Comparison of ENCODE assay signal across 2 cellular contexts in the genomic region with DNA sequence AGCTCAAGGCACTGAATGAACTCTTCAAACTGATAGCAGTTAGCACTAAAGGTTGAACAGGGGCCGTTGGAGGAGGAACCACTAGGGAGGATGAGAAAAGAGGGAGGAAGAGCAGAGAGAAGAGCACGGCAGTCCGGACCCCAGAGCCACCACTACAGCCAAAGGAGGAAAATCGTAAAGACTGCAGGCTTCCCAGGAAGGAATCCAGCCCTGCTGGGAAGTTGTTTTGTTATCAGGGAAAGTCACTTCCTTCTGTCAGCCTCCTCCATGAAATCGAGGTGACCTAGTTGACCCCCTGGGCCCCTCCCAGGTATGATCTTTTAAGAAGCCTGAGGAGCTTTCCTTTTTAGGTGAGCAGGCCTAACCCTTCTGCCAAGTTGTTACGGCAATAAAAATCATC.
TF ChIP-seq lines count a peak whose summit lies in the region.

No MANE protein-coding gene starts in this region.

TF ChIP-seq in GM23338, 12 proteins besides CTCF, POLR2A, EP300 and RAD21:
- TF ChIP-seq, protein P1, sequence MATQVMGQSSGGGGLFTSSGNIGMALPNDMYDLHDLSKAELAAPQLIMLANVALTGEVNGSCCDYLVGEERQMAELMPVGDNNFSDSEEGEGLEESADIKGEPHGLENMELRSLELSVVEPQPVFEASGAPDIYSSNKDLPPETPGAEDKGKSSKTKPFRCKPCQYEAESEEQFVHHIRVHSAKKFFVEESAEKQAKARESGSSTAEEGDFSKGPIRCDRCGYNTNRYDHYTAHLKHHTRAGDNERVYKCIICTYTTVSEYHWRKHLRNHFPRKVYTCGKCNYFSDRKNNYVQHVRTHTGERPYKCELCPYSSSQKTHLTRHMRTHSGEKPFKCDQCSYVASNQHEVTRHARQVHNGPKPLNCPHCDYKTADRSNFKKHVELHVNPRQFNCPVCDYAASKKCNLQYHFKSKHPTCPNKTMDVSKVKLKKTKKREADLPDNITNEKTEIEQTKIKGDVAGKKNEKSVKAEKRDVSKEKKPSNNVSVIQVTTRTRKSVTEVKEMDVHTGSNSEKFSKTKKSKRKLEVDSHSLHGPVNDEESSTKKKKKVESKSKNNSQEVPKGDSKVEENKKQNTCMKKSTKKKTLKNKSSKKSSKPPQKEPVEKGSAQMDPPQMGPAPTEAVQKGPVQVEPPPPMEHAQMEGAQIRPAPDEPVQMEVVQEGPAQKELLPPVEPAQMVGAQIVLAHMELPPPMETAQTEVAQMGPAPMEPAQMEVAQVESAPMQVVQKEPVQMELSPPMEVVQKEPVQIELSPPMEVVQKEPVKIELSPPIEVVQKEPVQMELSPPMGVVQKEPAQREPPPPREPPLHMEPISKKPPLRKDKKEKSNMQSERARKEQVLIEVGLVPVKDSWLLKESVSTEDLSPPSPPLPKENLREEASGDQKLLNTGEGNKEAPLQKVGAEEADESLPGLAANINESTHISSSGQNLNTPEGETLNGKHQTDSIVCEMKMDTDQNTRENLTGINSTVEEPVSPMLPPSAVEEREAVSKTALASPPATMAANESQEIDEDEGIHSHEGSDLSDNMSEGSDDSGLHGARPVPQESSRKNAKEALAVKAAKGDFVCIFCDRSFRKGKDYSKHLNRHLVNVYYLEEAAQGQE (IDR thresholded peaks at IDR 0.05; ENCODE audit: unreplicated experiment), result no peak
- TF ChIP-seq EZH2phosphoT487 (IDR thresholded peaks at IDR 0.05; ENCODE audit: unreplicated experiment), result no peak
- TF ChIP-seq, protein P2, sequence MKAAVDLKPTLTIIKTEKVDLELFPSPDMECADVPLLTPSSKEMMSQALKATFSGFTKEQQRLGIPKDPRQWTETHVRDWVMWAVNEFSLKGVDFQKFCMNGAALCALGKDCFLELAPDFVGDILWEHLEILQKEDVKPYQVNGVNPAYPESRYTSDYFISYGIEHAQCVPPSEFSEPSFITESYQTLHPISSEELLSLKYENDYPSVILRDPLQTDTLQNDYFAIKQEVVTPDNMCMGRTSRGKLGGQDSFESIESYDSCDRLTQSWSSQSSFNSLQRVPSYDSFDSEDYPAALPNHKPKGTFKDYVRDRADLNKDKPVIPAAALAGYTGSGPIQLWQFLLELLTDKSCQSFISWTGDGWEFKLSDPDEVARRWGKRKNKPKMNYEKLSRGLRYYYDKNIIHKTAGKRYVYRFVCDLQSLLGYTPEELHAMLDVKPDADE (IDR thresholded peaks at IDR 0.05), result no peak
- TF ChIP-seq, protein P3, sequence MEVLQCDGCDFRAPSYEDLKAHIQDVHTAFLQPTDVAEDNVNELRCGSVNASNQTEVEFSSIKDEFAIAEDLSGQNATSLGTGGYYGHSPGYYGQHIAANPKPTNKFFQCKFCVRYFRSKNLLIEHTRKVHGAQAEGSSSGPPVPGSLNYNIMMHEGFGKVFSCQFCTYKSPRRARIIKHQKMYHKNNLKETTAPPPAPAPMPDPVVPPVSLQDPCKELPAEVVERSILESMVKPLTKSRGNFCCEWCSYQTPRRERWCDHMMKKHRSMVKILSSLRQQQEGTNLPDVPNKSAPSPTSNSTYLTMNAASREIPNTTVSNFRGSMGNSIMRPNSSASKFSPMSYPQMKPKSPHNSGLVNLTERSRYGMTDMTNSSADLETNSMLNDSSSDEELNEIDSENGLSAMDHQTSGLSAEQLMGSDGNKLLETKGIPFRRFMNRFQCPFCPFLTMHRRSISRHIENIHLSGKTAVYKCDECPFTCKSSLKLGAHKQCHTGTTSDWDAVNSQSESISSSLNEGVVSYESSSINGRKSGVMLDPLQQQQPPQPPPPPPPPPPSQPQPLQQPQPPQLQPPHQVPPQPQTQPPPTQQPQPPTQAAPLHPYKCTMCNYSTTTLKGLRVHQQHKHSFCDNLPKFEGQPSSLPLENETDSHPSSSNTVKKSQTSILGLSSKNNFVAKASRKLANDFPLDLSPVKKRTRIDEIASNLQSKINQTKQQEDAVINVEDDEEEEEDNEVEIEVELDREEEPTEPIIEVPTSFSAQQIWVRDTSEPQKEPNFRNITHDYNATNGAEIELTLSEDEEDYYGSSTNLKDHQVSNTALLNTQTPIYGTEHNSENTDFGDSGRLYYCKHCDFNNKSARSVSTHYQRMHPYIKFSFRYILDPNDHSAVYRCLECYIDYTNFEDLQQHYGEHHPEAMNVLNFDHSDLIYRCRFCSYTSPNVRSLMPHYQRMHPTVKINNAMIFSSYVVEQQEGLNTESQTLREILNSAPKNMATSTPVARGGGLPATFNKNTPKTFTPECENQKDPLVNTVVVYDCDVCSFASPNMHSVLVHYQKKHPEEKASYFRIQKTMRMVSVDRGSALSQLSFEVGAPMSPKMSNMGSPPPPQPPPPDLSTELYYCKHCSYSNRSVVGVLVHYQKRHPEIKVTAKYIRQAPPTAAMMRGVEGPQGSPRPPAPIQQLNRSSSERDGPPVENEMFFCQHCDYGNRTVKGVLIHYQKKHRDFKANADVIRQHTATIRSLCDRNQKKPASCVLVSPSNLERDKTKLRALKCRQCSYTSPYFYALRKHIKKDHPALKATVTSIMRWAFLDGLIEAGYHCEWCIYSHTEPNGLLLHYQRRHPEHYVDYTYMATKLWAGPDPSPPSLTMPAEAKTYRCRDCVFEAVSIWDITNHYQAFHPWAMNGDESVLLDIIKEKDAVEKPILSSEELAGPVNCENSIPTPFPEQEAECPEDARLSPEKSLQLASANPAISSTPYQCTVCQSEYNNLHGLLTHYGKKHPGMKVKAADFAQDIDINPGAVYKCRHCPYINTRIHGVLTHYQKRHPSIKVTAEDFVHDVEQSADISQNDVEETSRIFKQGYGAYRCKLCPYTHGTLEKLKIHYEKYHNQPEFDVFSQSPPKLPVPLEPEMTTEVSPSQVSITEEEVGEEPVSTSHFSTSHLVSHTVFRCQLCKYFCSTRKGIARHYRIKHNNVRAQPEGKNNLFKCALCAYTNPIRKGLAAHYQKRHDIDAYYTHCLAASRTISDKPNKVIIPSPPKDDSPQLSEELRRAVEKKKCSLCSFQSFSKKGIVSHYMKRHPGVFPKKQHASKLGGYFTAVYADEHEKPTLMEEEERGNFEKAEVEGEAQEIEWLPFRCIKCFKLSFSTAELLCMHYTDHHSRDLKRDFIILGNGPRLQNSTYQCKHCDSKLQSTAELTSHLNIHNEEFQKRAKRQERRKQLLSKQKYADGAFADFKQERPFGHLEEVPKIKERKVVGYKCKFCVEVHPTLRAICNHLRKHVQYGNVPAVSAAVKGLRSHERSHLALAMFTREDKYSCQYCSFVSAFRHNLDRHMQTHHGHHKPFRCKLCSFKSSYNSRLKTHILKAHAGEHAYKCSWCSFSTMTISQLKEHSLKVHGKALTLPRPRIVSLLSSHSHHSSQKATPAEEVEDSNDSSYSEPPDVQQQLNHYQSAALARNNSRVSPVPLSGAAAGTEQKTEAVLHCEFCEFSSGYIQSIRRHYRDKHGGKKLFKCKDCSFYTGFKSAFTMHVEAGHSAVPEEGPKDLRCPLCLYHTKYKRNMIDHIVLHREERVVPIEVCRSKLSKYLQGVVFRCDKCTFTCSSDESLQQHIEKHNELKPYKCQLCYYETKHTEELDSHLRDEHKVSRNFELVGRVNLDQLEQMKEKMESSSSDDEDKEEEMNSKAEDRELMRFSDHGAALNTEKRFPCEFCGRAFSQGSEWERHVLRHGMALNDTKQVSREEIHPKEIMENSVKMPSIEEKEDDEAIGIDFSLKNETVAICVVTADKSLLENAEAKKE (CRISPR knock-in tag; IDR thresholded peaks at IDR 0.05), result no peak
- TF ChIP-seq STAT1 (IDR thresholded peaks at IDR 0.05; ENCODE audit: unreplicated experiment), result no peak
- no peak for TF ChIP-seq ZNF331 (CRISPR knock-in tag; IDR thresholded peaks at IDR 0.05; ENCODE audit: low read depth)

TF ChIP-seq in WTC11, 78 proteins besides CTCF, POLR2A, EP300 and RAD21 (continued from another document):
- TF ChIP-seq, protein P4, sequence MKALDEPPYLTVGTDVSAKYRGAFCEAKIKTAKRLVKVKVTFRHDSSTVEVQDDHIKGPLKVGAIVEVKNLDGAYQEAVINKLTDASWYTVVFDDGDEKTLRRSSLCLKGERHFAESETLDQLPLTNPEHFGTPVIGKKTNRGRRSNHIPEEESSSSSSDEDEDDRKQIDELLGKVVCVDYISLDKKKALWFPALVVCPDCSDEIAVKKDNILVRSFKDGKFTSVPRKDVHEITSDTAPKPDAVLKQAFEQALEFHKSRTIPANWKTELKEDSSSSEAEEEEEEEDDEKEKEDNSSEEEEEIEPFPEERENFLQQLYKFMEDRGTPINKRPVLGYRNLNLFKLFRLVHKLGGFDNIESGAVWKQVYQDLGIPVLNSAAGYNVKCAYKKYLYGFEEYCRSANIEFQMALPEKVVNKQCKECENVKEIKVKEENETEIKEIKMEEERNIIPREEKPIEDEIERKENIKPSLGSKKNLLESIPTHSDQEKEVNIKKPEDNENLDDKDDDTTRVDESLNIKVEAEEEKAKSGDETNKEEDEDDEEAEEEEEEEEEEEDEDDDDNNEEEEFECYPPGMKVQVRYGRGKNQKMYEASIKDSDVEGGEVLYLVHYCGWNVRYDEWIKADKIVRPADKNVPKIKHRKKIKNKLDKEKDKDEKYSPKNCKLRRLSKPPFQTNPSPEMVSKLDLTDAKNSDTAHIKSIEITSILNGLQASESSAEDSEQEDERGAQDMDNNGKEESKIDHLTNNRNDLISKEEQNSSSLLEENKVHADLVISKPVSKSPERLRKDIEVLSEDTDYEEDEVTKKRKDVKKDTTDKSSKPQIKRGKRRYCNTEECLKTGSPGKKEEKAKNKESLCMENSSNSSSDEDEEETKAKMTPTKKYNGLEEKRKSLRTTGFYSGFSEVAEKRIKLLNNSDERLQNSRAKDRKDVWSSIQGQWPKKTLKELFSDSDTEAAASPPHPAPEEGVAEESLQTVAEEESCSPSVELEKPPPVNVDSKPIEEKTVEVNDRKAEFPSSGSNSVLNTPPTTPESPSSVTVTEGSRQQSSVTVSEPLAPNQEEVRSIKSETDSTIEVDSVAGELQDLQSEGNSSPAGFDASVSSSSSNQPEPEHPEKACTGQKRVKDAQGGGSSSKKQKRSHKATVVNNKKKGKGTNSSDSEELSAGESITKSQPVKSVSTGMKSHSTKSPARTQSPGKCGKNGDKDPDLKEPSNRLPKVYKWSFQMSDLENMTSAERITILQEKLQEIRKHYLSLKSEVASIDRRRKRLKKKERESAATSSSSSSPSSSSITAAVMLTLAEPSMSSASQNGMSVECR (CRISPR knock-in tag; IDR thresholded peaks at IDR 0.05; ENCODE audit: borderline replicate concordance), result no peak
- TF ChIP-seq, protein P5, sequence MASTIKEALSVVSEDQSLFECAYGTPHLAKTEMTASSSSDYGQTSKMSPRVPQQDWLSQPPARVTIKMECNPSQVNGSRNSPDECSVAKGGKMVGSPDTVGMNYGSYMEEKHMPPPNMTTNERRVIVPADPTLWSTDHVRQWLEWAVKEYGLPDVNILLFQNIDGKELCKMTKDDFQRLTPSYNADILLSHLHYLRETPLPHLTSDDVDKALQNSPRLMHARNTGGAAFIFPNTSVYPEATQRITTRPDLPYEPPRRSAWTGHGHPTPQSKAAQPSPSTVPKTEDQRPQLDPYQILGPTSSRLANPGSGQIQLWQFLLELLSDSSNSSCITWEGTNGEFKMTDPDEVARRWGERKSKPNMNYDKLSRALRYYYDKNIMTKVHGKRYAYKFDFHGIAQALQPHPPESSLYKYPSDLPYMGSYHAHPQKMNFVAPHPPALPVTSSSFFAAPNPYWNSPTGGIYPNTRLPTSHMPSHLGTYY (CRISPR knock-in tag; IDR thresholded peaks at IDR 0.05), result no peak
- TF ChIP-seq, protein P6, sequence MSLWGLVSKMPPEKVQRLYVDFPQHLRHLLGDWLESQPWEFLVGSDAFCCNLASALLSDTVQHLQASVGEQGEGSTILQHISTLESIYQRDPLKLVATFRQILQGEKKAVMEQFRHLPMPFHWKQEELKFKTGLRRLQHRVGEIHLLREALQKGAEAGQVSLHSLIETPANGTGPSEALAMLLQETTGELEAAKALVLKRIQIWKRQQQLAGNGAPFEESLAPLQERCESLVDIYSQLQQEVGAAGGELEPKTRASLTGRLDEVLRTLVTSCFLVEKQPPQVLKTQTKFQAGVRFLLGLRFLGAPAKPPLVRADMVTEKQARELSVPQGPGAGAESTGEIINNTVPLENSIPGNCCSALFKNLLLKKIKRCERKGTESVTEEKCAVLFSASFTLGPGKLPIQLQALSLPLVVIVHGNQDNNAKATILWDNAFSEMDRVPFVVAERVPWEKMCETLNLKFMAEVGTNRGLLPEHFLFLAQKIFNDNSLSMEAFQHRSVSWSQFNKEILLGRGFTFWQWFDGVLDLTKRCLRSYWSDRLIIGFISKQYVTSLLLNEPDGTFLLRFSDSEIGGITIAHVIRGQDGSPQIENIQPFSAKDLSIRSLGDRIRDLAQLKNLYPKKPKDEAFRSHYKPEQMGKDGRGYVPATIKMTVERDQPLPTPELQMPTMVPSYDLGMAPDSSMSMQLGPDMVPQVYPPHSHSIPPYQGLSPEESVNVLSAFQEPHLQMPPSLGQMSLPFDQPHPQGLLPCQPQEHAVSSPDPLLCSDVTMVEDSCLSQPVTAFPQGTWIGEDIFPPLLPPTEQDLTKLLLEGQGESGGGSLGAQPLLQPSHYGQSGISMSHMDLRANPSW (CRISPR knock-in tag; conservative IDR thresholded peaks at IDR 0.05; ENCODE audit: low read depth), result no peak
- TF ChIP-seq FOXP1 (CRISPR knock-in tag; IDR thresholded peaks at IDR 0.05; ENCODE audit: borderline replicate concordance) (no peak), ZNF263 (CRISPR knock-in tag; IDR thresholded peaks at IDR 0.05; ENCODE audit: low read depth) (peak; percentile 80)
- TF ChIP-seq, protein P7, sequence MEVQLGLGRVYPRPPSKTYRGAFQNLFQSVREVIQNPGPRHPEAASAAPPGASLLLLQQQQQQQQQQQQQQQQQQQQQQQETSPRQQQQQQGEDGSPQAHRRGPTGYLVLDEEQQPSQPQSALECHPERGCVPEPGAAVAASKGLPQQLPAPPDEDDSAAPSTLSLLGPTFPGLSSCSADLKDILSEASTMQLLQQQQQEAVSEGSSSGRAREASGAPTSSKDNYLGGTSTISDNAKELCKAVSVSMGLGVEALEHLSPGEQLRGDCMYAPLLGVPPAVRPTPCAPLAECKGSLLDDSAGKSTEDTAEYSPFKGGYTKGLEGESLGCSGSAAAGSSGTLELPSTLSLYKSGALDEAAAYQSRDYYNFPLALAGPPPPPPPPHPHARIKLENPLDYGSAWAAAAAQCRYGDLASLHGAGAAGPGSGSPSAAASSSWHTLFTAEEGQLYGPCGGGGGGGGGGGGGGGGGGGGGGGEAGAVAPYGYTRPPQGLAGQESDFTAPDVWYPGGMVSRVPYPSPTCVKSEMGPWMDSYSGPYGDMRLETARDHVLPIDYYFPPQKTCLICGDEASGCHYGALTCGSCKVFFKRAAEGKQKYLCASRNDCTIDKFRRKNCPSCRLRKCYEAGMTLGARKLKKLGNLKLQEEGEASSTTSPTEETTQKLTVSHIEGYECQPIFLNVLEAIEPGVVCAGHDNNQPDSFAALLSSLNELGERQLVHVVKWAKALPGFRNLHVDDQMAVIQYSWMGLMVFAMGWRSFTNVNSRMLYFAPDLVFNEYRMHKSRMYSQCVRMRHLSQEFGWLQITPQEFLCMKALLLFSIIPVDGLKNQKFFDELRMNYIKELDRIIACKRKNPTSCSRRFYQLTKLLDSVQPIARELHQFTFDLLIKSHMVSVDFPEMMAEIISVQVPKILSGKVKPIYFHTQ (CRISPR knock-in tag; IDR thresholded peaks at IDR 0.05), result no peak
